Comparison of ENCODE assay signal across 19 cellular contexts in the genomic region with DNA sequence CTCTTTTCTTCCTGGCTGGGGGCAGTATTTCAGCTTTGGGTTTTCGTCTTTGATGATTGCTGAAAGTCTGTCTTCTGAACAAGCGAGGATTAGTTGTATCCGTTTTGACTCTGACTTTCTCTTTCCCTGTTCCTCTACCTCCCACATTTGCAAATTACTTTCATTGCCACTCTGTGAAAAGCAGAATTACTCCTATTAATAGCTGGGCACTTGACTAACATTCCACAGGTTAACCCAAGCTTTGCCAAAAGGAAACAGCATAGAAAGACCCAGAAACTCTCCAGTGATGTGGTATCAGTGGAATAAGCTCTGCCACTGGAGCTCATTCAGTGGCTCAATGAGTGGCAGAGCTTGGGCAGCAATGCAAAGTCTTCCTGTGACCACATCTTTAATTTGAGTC.
DNase-seq lines count a peak whose midpoint lies in the region; ATAC-seq and TF ChIP-seq lines count a peak whose summit lies in the region.
"Had no signal": no experiment of that assay in that cellular context is flagged by ENCODE, and none has a peak within 500 bp of the region (broad histone marks: within the 10 kb centered on the region; RNA-seq: fewer than 3 reads in every experiment).

No MANE protein-coding gene starts in this region.

- no peak for TF ChIP-seq EP300 in gastroesophageal sphincter (IDR thresholded peaks at IDR 0.05)

- H3K9me3 ChIP-seq in gastroesophageal sphincter (no peaks in the 10 kb centered on the region), mesodermal cell (ENCODE audit: control insufficient read depth, low read length) (no peaks in the 10 kb centered on the region), thoracic aorta (no peaks in the 10 kb centered on the region), prostate gland (no peaks in the 10 kb centered on the region)
- H3K9me3 ChIP-seq: colonic mucosa had no signal

- H3K36me3 ChIP-seq in gastroesophageal sphincter (no peaks in the 10 kb centered on the region), mesodermal cell (ENCODE audit: control insufficient read depth, insufficient read depth, low read length) (peaks cover 4% of the 10 kb centered on the region), thoracic aorta (no peaks in the 10 kb centered on the region), prostate gland (no peaks in the 10 kb centered on the region)

- 52% methylated on average over 3 of the region's 3 CpGs; no CpG with 5 or more reads in 1 of the 2 donors for WGBS in gastroesophageal sphincter (ENCODE audit: low coverage in 1 of 2), 2 donors
- 29% methylated on average over 2 of the region's 3 CpGs; no CpG with 5 or more reads in 1 of the 2 experiments for WGBS in mesodermal cell (ENCODE audit: insufficient coverage in 2 of 2), 2 experiments
- 65% methylated on average over 3 of the region's 3 CpGs for WGBS in prostate gland

- in situ Hi-C loops in SK-MEL-5 (cut with HindIII; ENCODE audit: low pct_unique_long_range_greater_than_20kb, low sequenced_read_pairs): no loop called here

- no peak for ATAC-seq in gastroesophageal sphincter
- peak; percentile 45 for ATAC-seq in thoracic aorta (ENCODE audit: insufficient number of reproducible peaks, low FRiP score, low read depth)

- H3K4me1 ChIP-seq in gastroesophageal sphincter: peaks cover 0 to 17% (median 4%) of the 10 kb centered on the region in 3 donors
- peaks cover 21% of the 10 kb centered on the region for H3K4me1 ChIP-seq in mesodermal cell (ENCODE audit: control insufficient read depth, insufficient read depth, low read length, poor library complexity, severe bottlenecking)
- H3K4me1 ChIP-seq in thoracic aorta (ENCODE audit: control insufficient read depth in 1 of 2, low read depth in 2 of 2): peaks cover 5 to 30% of the 10 kb centered on the region in 2 donors
- no peaks in the 10 kb centered on the region for H3K4me1 ChIP-seq in prostate gland (replicated peaks)
- H3K4me1 ChIP-seq: colonic mucosa had no signal

- H3K27ac ChIP-seq in gastroesophageal sphincter: peak overlapping the region in 3 of 4 donors; percentile 21 to 61 (median 49)
- H3K27ac ChIP-seq in mesodermal cell (ENCODE audit: low read depth, low read length, severe bottlenecking): peak overlapping the region; percentile 2
- H3K27ac ChIP-seq in thoracic aorta: peak overlapping the region; percentile 59 to 72
- no peak overlapping the region for H3K27ac ChIP-seq in prostate gland
- H3K27ac ChIP-seq: colonic mucosa had no signal

- no peaks in the 10 kb centered on the region for H3K27me3 ChIP-seq in gastroesophageal sphincter
- no peaks in the 10 kb centered on the region for H3K27me3 ChIP-seq in thoracic aorta (replicated peaks; ENCODE audit: insufficient read depth)
- H3K27me3 ChIP-seq in prostate gland (replicated peaks; ENCODE audit: insufficient read depth): no peaks in the 10 kb centered on the region
- H3K27me3 ChIP-seq: colonic mucosa had no signal

- H3K4me3 ChIP-seq in gastroesophageal sphincter (no peak overlapping the region), mesodermal cell (ENCODE audit: extremely low read depth, insufficient read depth, low read length, poor library complexity, severe bottlenecking) (no peak overlapping the region), thoracic aorta (peak overlapping the region; percentile 58), prostate gland (no peak overlapping the region)
- H3K4me3 ChIP-seq: colonic mucosa had no signal

- DNase-seq in SK-MEL-5 (ENCODE audit: low read depth, low spot score): peak; percentile 1
- no peak for DNase-seq in thoracic aorta (ENCODE audit: low spot score)
- DNase-seq in activated T-cell treated with anti-CD3 and anti-CD28 coated beads, Interleukin-2, amount 50 U/mL, for 1 hour: no peak
- no peak for DNase-seq in head of caudate nucleus
- no peak for DNase-seq in prostate gland (ENCODE audit: low spot score)
- DNase-seq in DMS 273 (lab: John Stamatoyannopoulos, UW; ENCODE audit: unreplicated experiment): no peak
- DNase-seq: activated CD4-positive, alpha-beta memory T cell treated with anti-CD3 and anti-CD28 coated beads for 36 hours; activated naive CD4-positive, alpha-beta T cell treated with Interleukin-2 at 50 U/mL for 16 hours; amygdala; colonic mucosa; DMS 273 treated with DMSO at 0.1 percent for 48 hours; H7; NCI-H1105 treated with DMSO at 0.1 percent for 48 hours; NCI-H524 treated with DMSO at 0.1 percent for 48 hours; posterior cingulate gyrus; small intestine; T-helper 2 cell had no signal

- TF ChIP-seq CTCF in gastroesophageal sphincter (IDR thresholded peaks at IDR 0.05) (no peak), thoracic aorta (IDR thresholded peaks at IDR 0.05) (no peak), prostate gland (IDR thresholded peaks at IDR 0.05) (no peak)

- TF ChIP-seq POLR2A in gastroesophageal sphincter (IDR thresholded peaks at IDR 0.05) (no peak), prostate gland (IDR thresholded peaks at IDR 0.05) (no peak)

- intact Hi-C loops in head of caudate nucleus (cut with DNase I): no loop called here
- intact Hi-C loops in prostate gland (cut with DNase I): no loop called here

Comparison
In these comparisons a context has a peak if more than half of its experiments do, and no peak if none do; other contexts are left out.
1. H3K27ac ChIP-seq: peak in gastroesophageal sphincter (3 of 4), mesodermal cell (single experiment) and thoracic aorta (2 of 2); none in prostate gland (0 of 2).